Comparison of ENCODE assay signal across 8 cellular contexts in genomic region chr11:88357323-88358039, GRCh38. TPM values are rescaled to one million over a fixed set of nuclear protein-coding genes. Genes with fewer than 3 reads are reported as not detected.
DNase-seq lines count a peak whose midpoint lies in the region; ATAC-seq, FAIRE-seq and TF ChIP-seq lines count a peak whose summit lies in the region.

No MANE protein-coding gene starts in this region.

- H3K4me1 ChIP-seq in small intestine (ENCODE audit: control insufficient read depth in 2 of 2, insufficient read depth in 1 of 2, low read depth in 1 of 2, low read length in 1 of 2): peaks cover 0 to 3% of the 10 kb centered on the region in 2 donors

- H3K27ac Mint-ChIP-seq in mesothelial cell of epicardium: peak overlapping the region; percentile 90

- no peak overlapping the region for H3K4me3 Mint-ChIP-seq in mesothelial cell of epicardium

- peaks cover 34% of the 10 kb centered on the region for H3K4me1 Mint-ChIP-seq in mesothelial cell of epicardium

- FAIRE-seq in small intestine (lab: Jason Lieb, UNC): no peak

- 62 to 78% (median 67%) methylated on average over 3 of the region's 3 CpGs for WGBS in small intestine, 3 donors

- H3K27me3 ChIP-seq in small intestine (ENCODE audit: control insufficient read depth in 2 of 2, insufficient read depth in 2 of 2, low read length in 2 of 2): no peaks in the 10 kb centered on the region

- DNase-seq in ACHN: peak; percentile 48
- DNase-seq in mesothelial cell of epicardium (ENCODE audit: low spot score in 2 of 2, unreplicated experiment in 2 of 2): no peak
- no peak for DNase-seq in small intestine
- no peak for DNase-seq in HUDEP-2 (lab: John Stamatoyannopoulos, UW; ENCODE audit: unreplicated experiment in 76 of 76)
- no peak for DNase-seq in activated gamma-delta T cell (lab: John Stamatoyannopoulos, UW)

- TF ChIP-seq CTCF in mesothelial cell of epicardium (IDR thresholded peaks at IDR 0.05; ENCODE audit: unreplicated experiment): no peak

- in situ Hi-C loops in ACHN (cut with HindIII; ENCODE audit: low pct_ligation_motif_present, low pct_unique_long_range_greater_than_20kb, low sequenced_read_pairs): no loop called here

- peak; percentile 39 for ATAC-seq in GM18861 (IDR thresholded peaks at IDR 0.05; ENCODE audit: unreplicated experiment)
- ATAC-seq in HG02938 (IDR thresholded peaks at IDR 0.05; ENCODE audit: unreplicated experiment): peak; percentile 47
- peak; percentile 63; the same call in 2 of the 3 replicates for ATAC-seq in SK-N-SH treated with all-trans-retinoic acid at 6 μM for 48 hours

- no peak overlapping the region for H3K27ac ChIP-seq in small intestine (ENCODE audit: low read depth in 1 of 2, low read length in 1 of 2)

- H3K9me3 ChIP-seq in small intestine (ENCODE audit: control insufficient read depth, low read depth): no peaks in the 10 kb centered on the region

- H3K9me3 Mint-ChIP-seq in mesothelial cell of epicardium: no peaks in the 10 kb centered on the region

- no peaks in the 10 kb centered on the region for H3K27me3 Mint-ChIP-seq in mesothelial cell of epicardium (ENCODE audit: low read depth)

- H3K36me3 Mint-ChIP-seq in mesothelial cell of epicardium: no peaks in the 10 kb centered on the region

- H3K4me3 ChIP-seq in small intestine (ENCODE audit: low read depth in 1 of 2, low read length in 2 of 2): no peak overlapping the region

- H3K36me3 ChIP-seq in small intestine (ENCODE audit: control insufficient read depth in 2 of 2, insufficient read depth in 2 of 2, low read length in 2 of 2): no peaks in the 10 kb centered on the region

TF ChIP-seq in SK-N-SH treated with all-trans-retinoic acid at 6 μM for 48 hours, 23 proteins besides CTCF, POLR2A, EP300 and RAD21:
- no peak for TF ChIP-seq PPARA (CRISPR knock-in tag; IDR thresholded peaks at IDR 0.05; ENCODE audit: borderline replicate concordance)
- no peak for TF ChIP-seq GLIS3 (CRISPR knock-in tag; IDR thresholded peaks at IDR 0.05)
- TF ChIP-seq, protein P1, sequence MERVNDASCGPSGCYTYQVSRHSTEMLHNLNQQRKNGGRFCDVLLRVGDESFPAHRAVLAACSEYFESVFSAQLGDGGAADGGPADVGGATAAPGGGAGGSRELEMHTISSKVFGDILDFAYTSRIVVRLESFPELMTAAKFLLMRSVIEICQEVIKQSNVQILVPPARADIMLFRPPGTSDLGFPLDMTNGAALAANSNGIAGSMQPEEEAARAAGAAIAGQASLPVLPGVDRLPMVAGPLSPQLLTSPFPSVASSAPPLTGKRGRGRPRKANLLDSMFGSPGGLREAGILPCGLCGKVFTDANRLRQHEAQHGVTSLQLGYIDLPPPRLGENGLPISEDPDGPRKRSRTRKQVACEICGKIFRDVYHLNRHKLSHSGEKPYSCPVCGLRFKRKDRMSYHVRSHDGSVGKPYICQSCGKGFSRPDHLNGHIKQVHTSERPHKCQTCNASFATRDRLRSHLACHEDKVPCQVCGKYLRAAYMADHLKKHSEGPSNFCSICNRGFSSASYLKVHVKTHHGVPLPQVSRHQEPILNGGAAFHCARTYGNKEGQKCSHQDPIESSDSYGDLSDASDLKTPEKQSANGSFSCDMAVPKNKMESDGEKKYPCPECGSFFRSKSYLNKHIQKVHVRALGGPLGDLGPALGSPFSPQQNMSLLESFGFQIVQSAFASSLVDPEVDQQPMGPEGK (CRISPR knock-in tag; IDR thresholded peaks at IDR 0.05; ENCODE audit: borderline replicate concordance): no peak
- no peak for TF ChIP-seq ZNF70 (CRISPR knock-in tag; IDR thresholded peaks at IDR 0.05)
- no peak for TF ChIP-seq ISL1 (CRISPR knock-in tag; IDR thresholded peaks at IDR 0.05)
- TF ChIP-seq RARB (CRISPR knock-in tag; IDR thresholded peaks at IDR 0.05): no peak
- TF ChIP-seq ESRRG (CRISPR knock-in tag; IDR thresholded peaks at IDR 0.05): no peak
- TF ChIP-seq SNAI2 (CRISPR knock-in tag; IDR thresholded peaks at IDR 0.05): no peak
- TF ChIP-seq CSDC2 (CRISPR knock-in tag; IDR thresholded peaks at IDR 0.05): no peak
- no peak for TF ChIP-seq CSRNP3 (CRISPR knock-in tag; IDR thresholded peaks at IDR 0.05)
- no peak for TF ChIP-seq ZFP30 (CRISPR knock-in tag; IDR thresholded peaks at IDR 0.05)

RNA-seq across cellular contexts. Expression of gene CTSC, which starts 19.9 kb away (rescaled TPM):
- 230 to 233 TPM (median 233 TPM) in 3 replicates for total RNA-seq in mesothelial cell of epicardium
- polyA plus RNA-seq in small intestine: 10 to 100 TPM; 16.1 to 72.6 (median 24.6) TPM
